In the genomic region with DNA sequence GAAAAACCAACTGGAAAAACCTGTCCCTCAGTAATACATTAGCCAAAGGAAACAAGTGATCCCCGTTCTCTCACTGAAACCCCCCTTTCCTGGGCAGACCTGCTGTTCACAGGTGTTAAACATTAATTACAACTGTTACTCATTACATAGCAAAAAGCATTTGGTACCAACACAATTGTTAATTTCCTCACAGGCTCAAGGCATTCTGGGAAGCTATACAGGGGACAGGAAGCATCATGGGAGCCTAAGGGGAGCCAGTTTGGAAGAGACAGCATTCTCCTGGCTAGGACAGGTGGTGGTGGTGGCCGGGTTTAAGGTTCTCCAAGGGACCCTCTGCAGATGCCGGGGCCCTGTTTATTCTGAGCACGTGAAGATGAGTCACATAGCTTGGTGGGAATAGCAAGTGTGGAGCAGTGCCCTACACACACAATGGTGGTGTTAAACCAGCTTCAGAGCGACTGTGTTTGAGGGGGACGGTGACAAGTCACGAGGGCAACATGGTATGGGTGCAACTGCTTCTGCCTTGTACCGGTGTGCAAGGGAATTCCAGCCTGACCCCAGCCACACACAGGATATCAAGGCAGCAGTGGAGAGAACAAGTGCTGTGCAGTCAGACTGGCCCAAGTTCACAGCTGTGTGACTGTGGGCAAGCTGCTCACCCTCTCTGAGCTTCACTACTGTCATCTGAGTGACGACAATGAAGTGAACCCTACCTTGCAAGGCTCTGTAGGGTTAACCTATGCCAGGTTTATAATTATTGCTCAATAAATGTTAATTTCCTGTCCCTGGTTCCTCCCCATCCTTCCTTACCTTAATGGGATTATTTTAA, we compare ENCODE assay signal across 12 cellular contexts.
DNase-seq lines count a peak whose midpoint lies in the region; ATAC-seq, FAIRE-seq and TF ChIP-seq lines count a peak whose summit lies in the region.
"Had no signal": no experiment of that assay in that cellular context is flagged by ENCODE, and none has a peak within 500 bp of the region (broad histone marks: within the 10 kb centered on the region; RNA-seq: fewer than 3 reads in every experiment).

No MANE protein-coding gene starts in this region.

- H3K27ac ChIP-seq in small intestine (ENCODE audit: low read depth in 1 of 2, low read length in 1 of 2) = peak overlapping the region; percentile 34 to 79
- H3K27ac ChIP-seq: heart left ventricle, parathyroid adenoma had no signal

- peaks cover 8 to 24% of the 10 kb centered on the region in 2 donors for H3K4me1 ChIP-seq in small intestine (ENCODE audit: control insufficient read depth in 2 of 2, insufficient read depth in 1 of 2, low read depth in 1 of 2, low read length in 1 of 2)
- H3K4me1 ChIP-seq: parathyroid adenoma had no signal

- DNase-seq in RCC 7860 (ENCODE audit: low spot score) (peak; percentile 20), glutamatergic neuron (no peak), small intestine (peak; percentile 71)
- DNase-seq: NCI-H1694 treated with DMSO at 0.1 percent for 48 hours, SIG-M5 had no signal

- peak; percentile 44 for FAIRE-seq in RCC 7860 (lab: Jason Lieb, UNC)
- no peak for FAIRE-seq in small intestine (lab: Jason Lieb, UNC)

- H3K36me3 Mint-ChIP-seq in glutamatergic neuron (ENCODE audit: unreplicated experiment) = no peaks in the 10 kb centered on the region

- WGBS in small intestine, 3 donors = 20 to 59% (median 22%) methylated on average over 9 of the region's 9 CpGs

- H3K4me3 ChIP-seq in small intestine (ENCODE audit: low read depth in 1 of 2, low read length in 2 of 2) = no peak overlapping the region
- H3K4me3 ChIP-seq: heart left ventricle had no signal

- H3K9me3 ChIP-seq in small intestine (ENCODE audit: control insufficient read depth, low read depth) = no peaks in the 10 kb centered on the region
- H3K9me3 ChIP-seq: heart left ventricle had no signal

- no peaks in the 10 kb centered on the region for H3K27me3 ChIP-seq in small intestine (ENCODE audit: control insufficient read depth in 2 of 2, insufficient read depth in 2 of 2, low read length in 2 of 2)
- H3K27me3 ChIP-seq: heart left ventricle had no signal

- peaks cover 7% of the 10 kb centered on the region for H3K4me1 Mint-ChIP-seq in glutamatergic neuron (ENCODE audit: low read depth, unreplicated experiment)

- no peaks in the 10 kb centered on the region for H3K36me3 ChIP-seq in small intestine (ENCODE audit: control insufficient read depth in 2 of 2, insufficient read depth in 2 of 2, low read length in 2 of 2)

- H3K27ac Mint-ChIP-seq in glutamatergic neuron (ENCODE audit: unreplicated experiment) = peak overlapping the region; percentile 17

- no peak for TF ChIP-seq CTCF in glutamatergic neuron (IDR thresholded peaks at IDR 0.05; ENCODE audit: partially characterized antibody, unreplicated experiment)

- ATAC-seq in GM19043 (IDR thresholded peaks at IDR 0.05; ENCODE audit: low read depth, unreplicated experiment) (peak; percentile 44), HG02852 (IDR thresholded peaks at IDR 0.05; ENCODE audit: unreplicated experiment) (no peak), HG02840 (IDR thresholded peaks at IDR 0.05; ENCODE audit: low FRiP score, unreplicated experiment) (no peak), HG02623 (IDR thresholded peaks at IDR 0.05; ENCODE audit: unreplicated experiment) (no peak)
- no peak for ATAC-seq in activated CD4-positive, CD25-positive, alpha-beta regulatory T cell treated with anti-CD3 and anti-CD28 coated beads, Interleukin-2, amount 50 U/mL, for 24 hours
- ATAC-seq: heart left ventricle had no signal

- H3K9me3 Mint-ChIP-seq in glutamatergic neuron (ENCODE audit: unreplicated experiment) = peaks cover 3% of the 10 kb centered on the region

- peaks cover 9% of the 10 kb centered on the region for H3K27me3 Mint-ChIP-seq in glutamatergic neuron (ENCODE audit: unreplicated experiment)

- no peak overlapping the region for H3K4me3 Mint-ChIP-seq in glutamatergic neuron (ENCODE audit: unreplicated experiment)
